ENCODE assay signal across 1 cellular context in genomic region chr6:127266892-127267741, GRCh38.
TF ChIP-seq lines count a peak whose summit lies in the region.

No MANE protein-coding gene starts in this region.

TF ChIP-seq in HepG2, 621 proteins besides CTCF, POLR2A, EP300 and RAD21 (continued from another document and continues in another):
- TF ChIP-seq, protein P1, sequence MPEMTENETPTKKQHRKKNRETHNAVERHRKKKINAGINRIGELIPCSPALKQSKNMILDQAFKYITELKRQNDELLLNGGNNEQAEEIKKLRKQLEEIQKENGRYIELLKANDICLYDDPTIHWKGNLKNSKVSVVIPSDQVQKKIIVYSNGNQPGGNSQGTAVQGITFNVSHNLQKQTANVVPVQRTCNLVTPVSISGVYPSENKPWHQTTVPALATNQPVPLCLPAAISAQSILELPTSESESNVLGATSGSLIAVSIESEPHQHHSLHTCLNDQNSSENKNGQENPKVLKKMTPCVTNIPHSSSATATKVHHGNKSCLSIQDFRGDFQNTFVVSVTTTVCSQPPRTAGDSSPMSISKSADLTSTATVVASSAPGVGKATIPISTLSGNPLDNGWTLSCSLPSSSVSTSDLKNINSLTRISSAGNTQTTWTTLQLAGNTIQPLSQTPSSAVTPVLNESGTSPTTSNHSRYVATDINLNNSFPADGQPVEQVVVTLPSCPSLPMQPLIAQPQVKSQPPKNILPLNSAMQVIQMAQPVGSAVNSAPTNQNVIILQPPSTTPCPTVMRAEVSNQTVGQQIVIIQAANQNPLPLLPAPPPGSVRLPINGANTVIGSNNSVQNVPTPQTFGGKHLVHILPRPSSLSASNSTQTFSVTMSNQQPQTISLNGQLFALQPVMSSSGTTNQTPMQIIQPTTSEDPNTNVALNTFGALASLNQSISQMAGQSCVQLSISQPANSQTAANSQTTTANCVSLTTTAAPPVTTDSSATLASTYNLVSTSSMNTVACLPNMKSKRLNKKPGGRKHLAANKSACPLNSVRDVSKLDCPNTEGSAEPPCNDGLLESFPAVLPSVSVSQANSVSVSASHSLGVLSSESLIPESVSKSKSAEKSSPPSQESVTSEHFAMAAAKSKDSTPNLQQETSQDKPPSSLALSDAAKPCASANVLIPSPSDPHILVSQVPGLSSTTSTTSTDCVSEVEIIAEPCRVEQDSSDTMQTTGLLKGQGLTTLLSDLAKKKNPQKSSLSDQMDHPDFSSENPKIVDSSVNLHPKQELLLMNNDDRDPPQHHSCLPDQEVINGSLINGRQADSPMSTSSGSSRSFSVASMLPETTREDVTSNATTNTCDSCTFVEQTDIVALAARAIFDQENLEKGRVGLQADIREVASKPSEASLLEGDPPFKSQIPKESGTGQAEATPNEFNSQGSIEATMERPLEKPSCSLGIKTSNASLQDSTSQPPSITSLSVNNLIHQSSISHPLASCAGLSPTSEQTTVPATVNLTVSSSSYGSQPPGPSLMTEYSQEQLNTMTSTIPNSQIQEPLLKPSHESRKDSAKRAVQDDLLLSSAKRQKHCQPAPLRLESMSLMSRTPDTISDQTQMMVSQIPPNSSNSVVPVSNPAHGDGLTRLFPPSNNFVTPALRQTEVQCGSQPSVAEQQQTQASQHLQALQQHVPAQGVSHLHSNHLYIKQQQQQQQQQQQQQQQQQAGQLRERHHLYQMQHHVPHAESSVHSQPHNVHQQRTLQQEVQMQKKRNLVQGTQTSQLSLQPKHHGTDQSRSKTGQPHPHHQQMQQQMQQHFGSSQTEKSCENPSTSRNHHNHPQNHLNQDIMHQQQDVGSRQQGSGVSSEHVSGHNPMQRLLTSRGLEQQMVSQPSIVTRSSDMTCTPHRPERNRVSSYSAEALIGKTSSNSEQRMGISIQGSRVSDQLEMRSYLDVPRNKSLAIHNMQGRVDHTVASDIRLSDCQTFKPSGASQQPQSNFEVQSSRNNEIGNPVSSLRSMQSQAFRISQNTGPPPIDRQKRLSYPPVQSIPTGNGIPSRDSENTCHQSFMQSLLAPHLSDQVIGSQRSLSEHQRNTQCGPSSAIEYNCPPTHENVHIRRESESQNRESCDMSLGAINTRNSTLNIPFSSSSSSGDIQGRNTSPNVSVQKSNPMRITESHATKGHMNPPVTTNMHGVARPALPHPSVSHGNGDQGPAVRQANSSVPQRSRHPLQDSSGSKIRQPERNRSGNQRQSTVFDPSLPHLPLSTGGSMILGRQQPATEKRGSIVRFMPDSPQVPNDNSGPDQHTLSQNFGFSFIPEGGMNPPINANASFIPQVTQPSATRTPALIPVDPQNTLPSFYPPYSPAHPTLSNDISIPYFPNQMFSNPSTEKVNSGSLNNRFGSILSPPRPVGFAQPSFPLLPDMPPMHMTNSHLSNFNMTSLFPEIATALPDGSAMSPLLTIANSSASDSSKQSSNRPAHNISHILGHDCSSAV (CRISPR knock-in tag; IDR thresholded peaks at IDR 0.05; ENCODE audit: borderline replicate concordance): no peak; the same call in 1 of the 2 replicates
- TF ChIP-seq CREB3 (CRISPR knock-in tag; IDR thresholded peaks at IDR 0.05) (no peak), MTA3 (CRISPR knock-in tag; IDR thresholded peaks at IDR 0.05) (no peak), EED (CRISPR knock-in tag; IDR thresholded peaks at IDR 0.05) (0 out of 2 replicates have a peak, but pooled peaks have one; percentile 11), HNRNPK (IDR thresholded peaks at IDR 0.05; ENCODE audit: low read depth, low read length, poor library complexity, severe bottlenecking) (peak; percentile 78), SP2 (CRISPR knock-in tag; IDR thresholded peaks at IDR 0.05) (peak; percentile 38; the same call in 1 of the 2 replicates), ZNF790 (CRISPR knock-in tag; IDR thresholded peaks at IDR 0.05; ENCODE audit: borderline replicate concordance) (no peak; the same call in 1 of the 2 replicates), PAXIP1 (CRISPR knock-in tag; conservative IDR thresholded peaks at IDR 0.05) (peak; percentile 24), DPF2 (CRISPR knock-in tag; IDR thresholded peaks at IDR 0.05; ENCODE audit: borderline replicate concordance, low read depth) (no peak), NR2C2 (CRISPR knock-in tag; IDR thresholded peaks at IDR 0.05; ENCODE audit: borderline replicate concordance) (peak; percentile 86), KDM4B (CRISPR knock-in tag; IDR thresholded peaks at IDR 0.05) (no peak; the same call in 1 of the 2 replicates), ZNF747 (CRISPR knock-in tag; IDR thresholded peaks at IDR 0.05; ENCODE audit: borderline replicate concordance) (0 out of 2 replicates have a peak, but pooled peaks have one; percentile 33), TCF12 (IDR thresholded peaks at IDR 0.05) (no peak), TCF12 (CRISPR knock-in tag; IDR thresholded peaks at IDR 0.05) (peak; percentile 61; the same call in 1 of the 2 replicates), ZFY (CRISPR knock-in tag; IDR thresholded peaks at IDR 0.05) (peak; percentile 97), ZIK1 (CRISPR knock-in tag; IDR thresholded peaks at IDR 0.05; ENCODE audit: borderline replicate concordance, low read depth) (0 out of 2 replicates have a peak, but pooled peaks have one; percentile 33), SMARCE1 (IDR thresholded peaks at IDR 0.05; ENCODE audit: borderline replicate concordance) (no peak), MEIS1 (CRISPR knock-in tag; IDR thresholded peaks at IDR 0.05; ENCODE audit: borderline replicate concordance) (peak; percentile 71; the same call in 1 of the 2 replicates), MLXIP (CRISPR knock-in tag; IDR thresholded peaks at IDR 0.05; ENCODE audit: borderline replicate concordance) (0 out of 2 replicates have a peak, but pooled peaks have one; percentile 36), ZNF382 (CRISPR knock-in tag; IDR thresholded peaks at IDR 0.05; ENCODE audit: borderline replicate concordance) (no peak), ZMAT3 (CRISPR knock-in tag; conservative IDR thresholded peaks at IDR 0.05) (peak; percentile 93), NR2F2 (IDR thresholded peaks at IDR 0.05; ENCODE audit: borderline replicate concordance, low read depth) (0 out of 2 replicates have a peak, but pooled peaks have one; percentile 18), MTF2 (CRISPR knock-in tag; IDR thresholded peaks at IDR 0.05; ENCODE audit: borderline replicate concordance) (peak; percentile 27; the same call in 1 of the 2 replicates), SETDB1 (CRISPR knock-in tag; IDR thresholded peaks at IDR 0.05; ENCODE audit: borderline replicate concordance) (no peak), STAT5B (CRISPR knock-in tag; IDR thresholded peaks at IDR 0.05) (peak; percentile 53; the same call in 1 of the 2 replicates), ZNF773 (CRISPR knock-in tag; IDR thresholded peaks at IDR 0.05; ENCODE audit: borderline replicate concordance) (peak; percentile 94)
- TF ChIP-seq, protein P2, sequence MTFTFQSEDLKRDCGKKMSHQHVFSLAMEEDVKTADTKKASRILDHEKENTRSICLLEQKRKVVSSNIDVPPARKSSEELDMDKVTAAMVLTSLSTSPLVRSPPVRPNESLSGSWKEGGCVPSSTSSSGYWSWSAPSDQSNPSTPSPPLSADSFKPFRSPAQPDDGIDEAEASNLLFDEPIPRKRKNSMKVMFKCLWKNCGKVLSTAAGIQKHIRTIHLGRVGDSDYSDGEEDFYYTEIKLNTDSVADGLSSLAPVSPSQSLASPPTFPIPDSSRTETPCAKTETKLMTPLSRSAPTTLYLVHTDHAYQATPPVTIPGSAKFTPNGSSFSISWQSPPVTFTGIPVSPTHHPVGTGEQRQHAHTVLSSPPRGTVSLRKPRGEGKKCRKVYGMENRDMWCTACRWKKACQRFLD (CRISPR knock-in tag; IDR thresholded peaks at IDR 0.05; ENCODE audit: borderline replicate concordance): peak; percentile 85; the same call in 1 of the 2 replicates
- TF ChIP-seq, protein P3, sequence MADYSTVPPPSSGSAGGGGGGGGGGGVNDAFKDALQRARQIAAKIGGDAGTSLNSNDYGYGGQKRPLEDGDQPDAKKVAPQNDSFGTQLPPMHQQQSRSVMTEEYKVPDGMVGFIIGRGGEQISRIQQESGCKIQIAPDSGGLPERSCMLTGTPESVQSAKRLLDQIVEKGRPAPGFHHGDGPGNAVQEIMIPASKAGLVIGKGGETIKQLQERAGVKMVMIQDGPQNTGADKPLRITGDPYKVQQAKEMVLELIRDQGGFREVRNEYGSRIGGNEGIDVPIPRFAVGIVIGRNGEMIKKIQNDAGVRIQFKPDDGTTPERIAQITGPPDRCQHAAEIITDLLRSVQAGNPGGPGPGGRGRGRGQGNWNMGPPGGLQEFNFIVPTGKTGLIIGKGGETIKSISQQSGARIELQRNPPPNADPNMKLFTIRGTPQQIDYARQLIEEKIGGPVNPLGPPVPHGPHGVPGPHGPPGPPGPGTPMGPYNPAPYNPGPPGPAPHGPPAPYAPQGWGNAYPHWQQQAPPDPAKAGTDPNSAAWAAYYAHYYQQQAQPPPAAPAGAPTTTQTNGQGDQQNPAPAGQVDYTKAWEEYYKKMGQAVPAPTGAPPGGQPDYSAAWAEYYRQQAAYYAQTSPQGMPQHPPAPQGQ (CRISPR knock-in tag; IDR thresholded peaks at IDR 0.05; ENCODE audit: borderline replicate concordance): no peak; the same call in 1 of the 2 replicates
- TF ChIP-seq, protein P4, sequence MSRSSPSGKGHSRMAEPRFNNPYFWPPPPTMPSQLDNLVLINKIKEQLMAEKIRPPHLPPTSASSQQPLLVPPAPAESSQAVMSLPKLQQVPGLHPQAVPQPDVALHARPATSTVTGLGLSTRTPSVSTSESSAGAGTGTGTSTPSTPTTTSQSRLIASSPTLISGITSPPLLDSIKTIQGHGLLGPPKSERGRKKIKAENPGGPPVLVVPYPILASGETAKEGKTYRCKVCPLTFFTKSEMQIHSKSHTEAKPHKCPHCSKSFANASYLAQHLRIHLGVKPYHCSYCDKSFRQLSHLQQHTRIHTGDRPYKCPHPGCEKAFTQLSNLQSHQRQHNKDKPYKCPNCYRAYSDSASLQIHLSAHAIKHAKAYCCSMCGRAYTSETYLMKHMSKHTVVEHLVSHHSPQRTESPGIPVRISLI (CRISPR knock-in tag; IDR thresholded peaks at IDR 0.05; ENCODE audit: borderline replicate concordance): 0 out of 2 replicates have a peak, but pooled peaks have one; percentile 15
- TF ChIP-seq, protein P5, sequence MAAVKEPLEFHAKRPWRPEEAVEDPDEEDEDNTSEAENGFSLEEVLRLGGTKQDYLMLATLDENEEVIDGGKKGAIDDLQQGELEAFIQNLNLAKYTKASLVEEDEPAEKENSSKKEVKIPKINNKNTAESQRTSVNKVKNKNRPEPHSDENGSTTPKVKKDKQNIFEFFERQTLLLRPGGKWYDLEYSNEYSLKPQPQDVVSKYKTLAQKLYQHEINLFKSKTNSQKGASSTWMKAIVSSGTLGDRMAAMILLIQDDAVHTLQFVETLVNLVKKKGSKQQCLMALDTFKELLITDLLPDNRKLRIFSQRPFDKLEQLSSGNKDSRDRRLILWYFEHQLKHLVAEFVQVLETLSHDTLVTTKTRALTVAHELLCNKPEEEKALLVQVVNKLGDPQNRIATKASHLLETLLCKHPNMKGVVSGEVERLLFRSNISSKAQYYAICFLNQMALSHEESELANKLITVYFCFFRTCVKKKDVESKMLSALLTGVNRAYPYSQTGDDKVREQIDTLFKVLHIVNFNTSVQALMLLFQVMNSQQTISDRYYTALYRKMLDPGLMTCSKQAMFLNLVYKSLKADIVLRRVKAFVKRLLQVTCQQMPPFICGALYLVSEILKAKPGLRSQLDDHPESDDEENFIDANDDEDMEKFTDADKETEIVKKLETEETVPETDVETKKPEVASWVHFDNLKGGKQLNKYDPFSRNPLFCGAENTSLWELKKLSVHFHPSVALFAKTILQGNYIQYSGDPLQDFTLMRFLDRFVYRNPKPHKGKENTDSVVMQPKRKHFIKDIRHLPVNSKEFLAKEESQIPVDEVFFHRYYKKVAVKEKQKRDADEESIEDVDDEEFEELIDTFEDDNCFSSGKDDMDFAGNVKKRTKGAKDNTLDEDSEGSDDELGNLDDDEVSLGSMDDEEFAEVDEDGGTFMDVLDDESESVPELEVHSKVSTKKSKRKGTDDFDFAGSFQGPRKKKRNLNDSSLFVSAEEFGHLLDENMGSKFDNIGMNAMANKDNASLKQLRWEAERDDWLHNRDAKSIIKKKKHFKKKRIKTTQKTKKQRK (IDR thresholded peaks at IDR 0.05; ENCODE audit: low read length): no peak
